In the genomic region with DNA sequence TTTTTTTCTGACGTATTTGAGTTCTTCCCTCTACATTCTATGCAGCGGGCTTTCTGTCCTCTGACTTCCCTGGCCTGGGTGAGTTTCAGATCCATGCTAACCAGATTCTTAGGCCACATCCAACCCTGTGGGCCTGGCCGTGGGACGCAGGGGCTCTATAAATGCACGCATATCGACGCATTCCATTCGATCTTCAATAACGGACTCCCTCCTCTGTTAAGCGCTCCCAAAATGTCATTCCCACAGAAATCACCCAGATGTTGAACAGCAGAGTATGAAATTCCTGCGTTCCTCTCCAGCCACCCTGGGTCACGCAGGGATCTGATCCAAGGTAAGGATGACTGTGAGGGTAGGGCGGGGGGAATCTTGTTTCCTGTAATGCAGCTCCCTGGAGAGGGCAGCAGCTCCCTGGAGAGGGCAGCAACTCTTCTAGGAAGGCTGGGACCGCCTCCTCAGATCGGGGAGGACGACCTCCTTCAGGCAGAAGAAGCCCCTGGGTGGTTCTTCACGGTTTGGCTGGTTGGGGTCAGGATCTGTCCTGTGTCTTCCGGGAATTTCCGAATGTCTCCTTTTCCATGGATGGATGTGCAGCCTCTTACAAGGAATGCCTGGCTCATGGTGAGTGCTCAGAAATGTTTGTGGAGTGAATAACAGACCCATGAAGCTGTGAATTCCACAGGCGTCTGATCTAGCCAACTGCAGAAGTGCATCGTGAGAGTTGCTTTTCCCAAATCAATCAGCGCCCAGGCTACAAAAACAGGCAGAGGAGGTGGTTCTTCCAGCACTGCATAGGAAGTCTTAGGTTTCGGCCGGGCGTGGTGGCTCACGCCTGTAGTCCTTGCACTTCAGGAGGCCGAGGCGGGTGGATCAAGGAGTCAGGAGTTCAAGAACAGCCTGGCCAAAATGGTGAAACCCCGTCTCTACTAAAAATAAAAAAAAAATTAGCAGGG, we compare ENCODE assay signal across 16 cellular contexts. TPM values are rescaled to one million over a fixed set of nuclear protein-coding genes. Genes with fewer than 3 reads are reported as not detected.
DNase-seq lines count a peak whose midpoint lies in the region; ATAC-seq and TF ChIP-seq lines count a peak whose summit lies in the region.
"Had no signal": no experiment of that assay in that cellular context is flagged by ENCODE, and none has a peak within 500 bp of the region (broad histone marks: within the 10 kb centered on the region; RNA-seq: fewer than 3 reads in every experiment).

No MANE protein-coding gene starts in this region.

- peaks cover 6% of the 10 kb centered on the region for H3K9me3 Mint-ChIP-seq in glutamatergic neuron (ENCODE audit: unreplicated experiment)

- no peak overlapping the region for H3K4me3 Mint-ChIP-seq in glutamatergic neuron (ENCODE audit: unreplicated experiment)
- H3K4me3 Mint-ChIP-seq: CD14-positive monocyte had no signal

- peaks cover 4% of the 10 kb centered on the region for H3K4me1 Mint-ChIP-seq in glutamatergic neuron (ENCODE audit: low read depth, unreplicated experiment)
- H3K4me1 Mint-ChIP-seq: CD14-positive monocyte had no signal

- intact Hi-C loops in sigmoid colon (cut with DNase I) = no loop called here

- ATAC-seq in HG02852 (IDR thresholded peaks at IDR 0.05; ENCODE audit: unreplicated experiment) = no peak

- H3K36me3 ChIP-seq in sigmoid colon = no peaks in the 10 kb centered on the region

- H3K36me3 Mint-ChIP-seq in glutamatergic neuron (ENCODE audit: unreplicated experiment) = peaks cover 12% of the 10 kb centered on the region
- H3K36me3 Mint-ChIP-seq: CD14-positive monocyte had no signal

- DNase-seq in EH (ENCODE audit: low read depth) (peak; percentile 34), glutamatergic neuron (peak; percentile 2), sigmoid colon (peak; percentile 61), DMS 273 treated with DMSO at 0.1 percent for 48 hours (lab: John Stamatoyannopoulos, UW) (no peak)
- no peak for DNase-seq in activated CD4-positive, alpha-beta T cell treated with anti-CD3 and anti-CD28 coated beads for 4 hours
- DNase-seq: activated naive CD4-positive, alpha-beta T cell treated with Interleukin-2 at 50 U/mL for 16 hours; anterior cingulate cortex; DMS79; foreskin melanocyte; NCI-H2029; SHP77 treated with DMSO at 0.1 percent for 48 hours had no signal

- H3K27ac ChIP-seq in sigmoid colon = peak overlapping the region in 2 of 4 donors; percentile 35 to 52

- H3K4me3 ChIP-seq in sigmoid colon = no peak overlapping the region

- no peaks in the 10 kb centered on the region for H3K9me3 ChIP-seq in sigmoid colon

- peak; percentile 20; the same call in 1 of the 2 replicates for TF ChIP-seq RAD21 in Ishikawa (IDR thresholded peaks at IDR 0.05; ENCODE audit: low read depth)

- H3K27me3 Mint-ChIP-seq in glutamatergic neuron (ENCODE audit: unreplicated experiment) = peaks cover 3% of the 10 kb centered on the region

- WGBS in sigmoid colon, 2 donors = 73 to 75% methylated on average over 29 of the region's 29 CpGs

- peaks cover 0 to 17% (median 5%) of the 10 kb centered on the region in 4 donors for H3K4me1 ChIP-seq in sigmoid colon

- no peaks in the 10 kb centered on the region for H3K27me3 ChIP-seq in sigmoid colon

- TF ChIP-seq POLR2A in sigmoid colon (IDR thresholded peaks at IDR 0.05) = no peak

- H3K27ac Mint-ChIP-seq in glutamatergic neuron (ENCODE audit: unreplicated experiment) = no peak overlapping the region
- H3K27ac Mint-ChIP-seq: CD14-positive monocyte had no signal

- TF ChIP-seq EP300 in Ishikawa (IDR thresholded peaks at IDR 0.05; ENCODE audit: borderline replicate concordance) = no peak
- TF ChIP-seq EP300 in sigmoid colon (IDR thresholded peaks at IDR 0.05) = no peak

- TF ChIP-seq CTCF in glutamatergic neuron (IDR thresholded peaks at IDR 0.05; ENCODE audit: partially characterized antibody, unreplicated experiment) (no peak), sigmoid colon (IDR thresholded peaks at IDR 0.05) (no peak)

TF ChIP-seq in Ishikawa, 13 proteins besides CTCF, POLR2A, EP300 and RAD21:
- TF ChIP-seq ZBTB7A (IDR thresholded peaks at IDR 0.05; ENCODE audit: low read depth) (no peak), NFIC (IDR thresholded peaks at IDR 0.05) (no peak), TCF12 (IDR thresholded peaks at IDR 0.05; ENCODE audit: low read depth) (no peak)

RNA-seq across cellular contexts. Expression of a gene that starts 12.2 kb away (rescaled TPM):
- not detected for total RNA-seq in glutamatergic neuron (ENCODE audit: unreplicated experiment)
- total RNA-seq in sigmoid colon = 1 to 10 TPM in 3 of 4 donors, not detected in 1; 1.9 to 2.2 (median 2.1) TPM
- polyA plus RNA-seq in sigmoid colon = not detected
- total RNA-seq: liver; T-helper 2 cell treated with Interferon-gamma antibody and Interleukin-4, amounts not matched to agents 100 ng/mL and 5 ng/mL, for 36 hours had no signal
- polyA plus RNA-seq: CD14-positive monocyte, liver had no signal

RNA-seq across cellular contexts. Expression of a gene that starts 44.5 kb away (rescaled TPM):
- total RNA-seq in glutamatergic neuron (ENCODE audit: unreplicated experiment) (1.0 TPM), sigmoid colon (100 to 1,000 TPM; 118 to 263 (median 138) TPM)
- polyA plus RNA-seq in sigmoid colon = 10 to 100 TPM in 1 of 3 donors, 1 to 10 TPM in 2; 1.8 to 18.7 (median 4.2) TPM
- total RNA-seq: T-helper 2 cell treated with Interferon-gamma antibody and Interleukin-4, amounts not matched to agents 100 ng/mL and 5 ng/mL, for 36 hours had no signal

Comparison
In these comparisons a context has a peak if more than half of its experiments do, and no peak if none do; other contexts are left out.
1. DNase-seq: peak in EH (single experiment), glutamatergic neuron (single experiment) and sigmoid colon (single experiment); none in activated CD4-positive, alpha-beta T cell treated with anti-CD3 and anti-CD28 coated beads for 4 hours (0 of 2) and DMS 273 treated with DMSO at 0.1 percent for 48 hours (single experiment).
2. RNA of a gene that starts 44.5 kb away (total RNA-seq): 118 to 263 TPM in sigmoid colon; 1.0 TPM in glutamatergic neuron (single experiment); every median in the first group is over 10 times any median in the second.